In genomic region chr19:39995794-39996193, GRCh38 we compare ENCODE assay signal across 1 cellular context.
TF ChIP-seq lines count a peak whose summit lies in the region.

No MANE protein-coding gene starts in this region.

TF ChIP-seq in H1, 55 proteins besides CTCF, POLR2A, EP300 and RAD21 (continued from another document):
- TF ChIP-seq USF2 (IDR thresholded peaks at IDR 0.05; ENCODE audit: low read length) = no peak
- no peak for TF ChIP-seq YY1 (IDR thresholded peaks at IDR 0.05; ENCODE audit: low read depth, low read length)
- TF ChIP-seq SAP30 (IDR thresholded peaks at IDR 0.05; ENCODE audit: insufficient read depth, insufficient replicate concordance, low read length) = no peak
- TF ChIP-seq KDM4A (IDR thresholded peaks at IDR 0.05; ENCODE audit: low read depth, low read length, severe bottlenecking) = no peak
- no peak for TF ChIP-seq CBX5 (IDR thresholded peaks at IDR 0.05; ENCODE audit: low read depth, low read length)
